27 cellular contexts compared by ENCODE assay signal in genomic region chr20:44829688-44830087, GRCh38. TPM values are rescaled to one million over a fixed set of nuclear protein-coding genes. Genes with fewer than 3 reads are reported as not detected.
"Had no signal": no experiment of that assay in that cellular context is flagged by ENCODE, and none has a peak within 500 bp of the region (broad histone marks: within the 10 kb centered on the region; RNA-seq: fewer than 3 reads in every experiment).

No MANE protein-coding gene starts in this region.

- H3K4me3 ChIP-seq: left ventricle myocardium inferior, lung, pancreas, prostate gland, smooth muscle cell, tibial nerve, upper lobe of left lung, vagina had no signal

- H3K9me3 ChIP-seq: pancreas, prostate gland, upper lobe of left lung, vagina had no signal

- H3K9me3 Mint-ChIP-seq: natural killer cell treated with Interleukin-12 subunit alpha and Interleukin-12 subunit beta and Interleukin-15 and Interleukin-18, amount 100 ng/mL, for 72 hours; stimulated activated naive CD8-positive, alpha-beta T cell treated with anti-CD3 and anti-CD28 coated beads, Interleukin-15, amount 100 ng/mL, for 72 hours had no signal

- H3K4me3 Mint-ChIP-seq: immature natural killer cell; mesothelial cell of epicardium; naive thymus-derived CD4-positive, alpha-beta T cell; natural killer cell treated with Interleukin-12 subunit alpha and Interleukin-12 subunit beta and Interleukin-15 and Interleukin-18, amount 100 ng/mL, for 72 hours; stimulated activated memory B cell treated with anti-CD40 and anti-IgM and Interleukin-4, amounts not matched to agents 10 μg/mL and 1 μg/mL and 100 μg/mL, for 72 hours; stimulated activated naive CD8-positive, alpha-beta T cell treated with anti-CD3 and anti-CD28 coated beads, Interleukin-15, amount 100 ng/mL, for 72 hours had no signal

- H3K4me1 Mint-ChIP-seq: immature natural killer cell; naive thymus-derived CD4-positive, alpha-beta T cell; stimulated activated memory B cell treated with anti-CD40 and anti-IgM and Interleukin-4, amounts not matched to agents 10 μg/mL and 1 μg/mL and 100 μg/mL, for 72 hours had no signal

- H3K27ac ChIP-seq: left ventricle myocardium inferior, pancreas, prostate gland, tibial nerve, upper lobe of left lung, vagina had no signal

- H3K27ac Mint-ChIP-seq: immature natural killer cell; mesothelial cell of epicardium; naive thymus-derived CD4-positive, alpha-beta T cell; natural killer cell treated with Interleukin-12 subunit alpha and Interleukin-12 subunit beta and Interleukin-15 and Interleukin-18, amount 100 ng/mL, for 72 hours; stimulated activated memory B cell treated with anti-CD40 and anti-IgM and Interleukin-4, amounts not matched to agents 10 μg/mL and 1 μg/mL and 100 μg/mL, for 72 hours; stimulated activated naive CD8-positive, alpha-beta T cell treated with anti-CD3 and anti-CD28 coated beads, Interleukin-15, amount 100 ng/mL, for 72 hours had no signal

- H3K27me3 ChIP-seq: upper lobe of left lung, vagina had no signal

- DNase-seq: hypothalamus; immature natural killer cell; kidney; left ventricle myocardium inferior; mesendoderm; naive thymus-derived CD4-positive, alpha-beta T cell; pancreas; posterior cingulate gyrus; retina; right cardiac atrium; stimulated activated CD4-positive, alpha-beta T cell treated with anti-CD3 and anti-CD28 coated beads, Interleukin-1b, Interleukin-23, amount 100 ng/mL, for 48 hours; stimulated activated CD4-positive, alpha-beta T cell treated with anti-CD3 and anti-CD28 coated beads, Interleukin-2, amount 100 ng/mL, for 48 hours; stimulated activated CD4-positive, alpha-beta T cell treated with anti-CD3 and anti-CD28 coated beads, Interleukin-4, amount 100 ng/mL, for 4 hours; stimulated activated CD8-positive, alpha-beta memory T cell treated with anti-CD3 and anti-CD28 coated beads, Interleukin-4, amount 100 ng/mL, for 48 hours; stimulated activated naive CD4-positive, alpha-beta T cell treated with Interleukin-2 at 50 U/mL for 16 hours; stimulated activated naive CD8-positive, alpha-beta T cell treated with anti-CD3 and anti-CD28 coated beads, Interleukin-15, amount 100 ng/mL, for 72 hours; substantia nigra; upper lobe of left lung had no signal

- H3K36me3 ChIP-seq: left ventricle myocardium inferior, pancreas, prostate gland, tibial nerve, upper lobe of left lung, vagina had no signal

- H3K36me3 Mint-ChIP-seq: immature natural killer cell; mesothelial cell of epicardium; natural killer cell treated with Interleukin-12 subunit alpha and Interleukin-12 subunit beta and Interleukin-15 and Interleukin-18, amount 100 ng/mL, for 72 hours; stimulated activated memory B cell treated with anti-CD40 and anti-IgM and Interleukin-4, amounts not matched to agents 10 μg/mL and 1 μg/mL and 100 μg/mL, for 72 hours had no signal

- H3K4me1 ChIP-seq: left ventricle myocardium inferior, pancreas, prostate gland, tibial nerve, upper lobe of left lung, vagina had no signal

RNA-seq across cellular contexts. Expression of gene RIMS4, which starts 19.3 kb away (rescaled TPM):
- total RNA-seq: myocyte; naive thymus-derived CD4-positive, alpha-beta T cell; natural killer cell treated with Interleukin-12 subunit alpha and Interleukin-12 subunit beta and Interleukin-15 and Interleukin-18, amount 100 ng/mL, for 72 hours; smooth muscle cell had no signal
